Comparison of ENCODE assay signal across 8 cellular contexts in the genomic region with DNA sequence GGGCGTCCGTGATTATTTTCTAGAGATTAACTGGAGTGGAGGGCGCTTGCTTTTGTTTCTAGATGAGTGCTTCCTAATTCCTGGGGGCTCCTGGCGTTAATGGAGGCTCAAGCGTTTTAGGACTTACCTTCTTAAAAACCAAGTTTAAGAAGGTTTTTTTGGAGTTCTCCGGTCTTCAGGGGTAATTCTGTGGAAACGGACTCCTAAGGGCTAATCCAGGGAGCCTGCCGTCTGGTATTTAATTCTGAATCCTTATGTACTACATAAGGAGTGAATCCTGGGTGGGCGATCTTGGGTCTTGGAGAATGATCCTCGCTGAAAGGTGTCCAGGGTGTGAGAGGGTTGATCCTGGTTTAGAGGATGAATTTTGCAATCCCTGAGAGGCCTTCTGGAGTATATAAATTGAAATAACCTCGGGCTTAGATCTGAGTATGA. TPM values are rescaled to one million over a fixed set of nuclear protein-coding genes. Genes with fewer than 3 reads are reported as not detected.
DNase-seq lines count a peak whose midpoint lies in the region; ATAC-seq and TF ChIP-seq lines count a peak whose summit lies in the region.

No MANE protein-coding gene starts in this region.

- no peak overlapping the region for H4K91ac ChIP-seq in mesenchymal stem cell (ENCODE audit: low read length)

- peaks cover 47 to 50% of the 10 kb centered on the region in 2 experiments for H3K36me3 ChIP-seq in mesenchymal stem cell (ENCODE audit: control insufficient read depth in 1 of 2, insufficient read depth in 2 of 2, low read depth in 1 of 2, low read length in 2 of 2)
- H3K36me3 ChIP-seq in upper lobe of right lung = peaks cover 49% of the 10 kb centered on the region

- H3K9me3 Mint-ChIP-seq in activated naive CD4-positive, alpha-beta T cell treated with anti-CD3 and anti-CD28 coated beads, Interleukin-2, amount 10 ng/mL, durations not matched to agents 7 days and 5 days = no peaks in the 10 kb centered on the region
- peaks cover 0 to 7% (median 0%) of the 10 kb centered on the region in 5 experiments for H3K9me3 Mint-ChIP-seq in brain

- TF ChIP-seq CTCF in brain (conservative IDR thresholded peaks at IDR 0.05) (no peak), upper lobe of right lung (IDR thresholded peaks at IDR 0.05) (no peak)

- CTCF ChIA-PET in activated naive CD4-positive, alpha-beta T cell treated with anti-CD3 and anti-CD28 coated beads, Interleukin-2, amount 10 ng/mL, durations not matched to agents 7 days and 5 days (lab: Charles Lee) = interaction anchor here (1.4 kb wide), 1 partner anchor 20 kb away, joined by 5 read pairs; no protein-coding TSS in a partner anchor

- H4K8ac ChIP-seq in mesenchymal stem cell (ENCODE audit: low read length) = peak overlapping the region; percentile 70

- peaks cover 63% of the 10 kb centered on the region for H3K36me3 Mint-ChIP-seq in activated naive CD4-positive, alpha-beta T cell treated with anti-CD3 and anti-CD28 coated beads, Interleukin-2, amount 10 ng/mL, durations not matched to agents 7 days and 5 days
- peaks cover 51% of the 10 kb centered on the region for H3K36me3 Mint-ChIP-seq in brain

- no peak overlapping the region for H3K14ac ChIP-seq in mesenchymal stem cell (ENCODE audit: low read length in 2 of 2)

- peaks cover 27% of the 10 kb centered on the region for H3K4me1 ChIP-seq in mesenchymal stem cell (ENCODE audit: control insufficient read depth, insufficient read depth, low read depth, low read length)
- H3K4me1 ChIP-seq in upper lobe of right lung = peaks cover 38% of the 10 kb centered on the region

- H3K4me2 ChIP-seq in mesenchymal stem cell (ENCODE audit: low read length, poor library complexity, severe bottlenecking) = peak overlapping the region; percentile 74

- no peak for ATAC-seq in upper lobe of right lung

- H3K27me3 Mint-ChIP-seq in activated naive CD4-positive, alpha-beta T cell treated with anti-CD3 and anti-CD28 coated beads, Interleukin-2, amount 10 ng/mL, durations not matched to agents 7 days and 5 days = peaks cover 3% of the 10 kb centered on the region
- H3K27me3 Mint-ChIP-seq in brain = peaks cover 6% of the 10 kb centered on the region

- H3K79me1 ChIP-seq in mesenchymal stem cell (replicated peaks; ENCODE audit: low read length, poor library complexity, severe bottlenecking) = peaks cover 7% of the 10 kb centered on the region

- H2BK120ac ChIP-seq in mesenchymal stem cell (ENCODE audit: low read depth, low read length) = no peak overlapping the region

- H2AK5ac ChIP-seq in mesenchymal stem cell (ENCODE audit: low read length, severe bottlenecking) = peak overlapping the region; percentile 63

- H3K9me3 ChIP-seq in mesenchymal stem cell (ENCODE audit: control insufficient read depth, low read length) = no peaks in the 10 kb centered on the region
- H3K9me3 ChIP-seq in upper lobe of right lung = no peaks in the 10 kb centered on the region

- peak overlapping the region; percentile 100 for H3K4me3 Mint-ChIP-seq in activated naive CD4-positive, alpha-beta T cell treated with anti-CD3 and anti-CD28 coated beads, Interleukin-2, amount 10 ng/mL, durations not matched to agents 7 days and 5 days
- peak overlapping the region; percentile 94 to 99 (median 99) for H3K4me3 Mint-ChIP-seq in brain

- intact Hi-C loops in upper lobe of right lung (cut with DNase I) = no loop called here

- peak overlapping the region; percentile 100 for H3K9ac ChIP-seq in mesenchymal stem cell (ENCODE audit: low read length)

- H3K27me3 ChIP-seq in mesenchymal stem cell (ENCODE audit: control insufficient read depth in 1 of 2, insufficient read depth in 1 of 2, low read length in 2 of 2) = no peaks in the 10 kb centered on the region
- no peaks in the 10 kb centered on the region for H3K27me3 ChIP-seq in upper lobe of right lung

- H3K4me3 ChIP-seq in mesenchymal stem cell (ENCODE audit: insufficient read depth in 1 of 2, low read depth in 1 of 2, low read length in 2 of 2) = peak overlapping the region; percentile 75 to 99
- peak overlapping the region; percentile 98 for H3K4me3 ChIP-seq in upper lobe of right lung

- peak overlapping the region; percentile 99 for H3K27ac Mint-ChIP-seq in activated naive CD4-positive, alpha-beta T cell treated with anti-CD3 and anti-CD28 coated beads, Interleukin-2, amount 10 ng/mL, durations not matched to agents 7 days and 5 days
- peak overlapping the region; percentile 97 to 100 (median 99) for H3K27ac Mint-ChIP-seq in brain

- no peak overlapping the region for H2BK15ac ChIP-seq in mesenchymal stem cell (ENCODE audit: low read depth, poor library complexity, severe bottlenecking)

- H3K27ac ChIP-seq in mesenchymal stem cell (ENCODE audit: low read length, poor library complexity, severe bottlenecking) (peak overlapping the region; percentile 86), upper lobe of right lung (peak overlapping the region; percentile 93)

- under 1% methylated on average over 11 of the region's 11 CpGs for WGBS in mesenchymal stem cell

- peak overlapping the region; percentile 60 to 84 for H3K4ac ChIP-seq in mesenchymal stem cell (ENCODE audit: low read depth in 1 of 2, low read length in 2 of 2)

- no peak for DNase-seq in activated naive CD4-positive, alpha-beta T cell treated with anti-CD3 and anti-CD28 coated beads, Interleukin-2, amount 10 ng/mL, durations not matched to agents 7 days and 5 days
- DNase-seq in activated naive CD4-positive, alpha-beta T cell (lab: John Stamatoyannopoulos, UW) = no peak
- DNase-seq in mesenchymal stem cell = no peak
- DNase-seq in upper lobe of right lung = no peak
- no peak for DNase-seq in midbrain (lab: John Stamatoyannopoulos, UW)
- DNase-seq in cerebellar cortex (ENCODE audit: low spot score) = no peak
- no peak for DNase-seq in NCI-H187 (lab: John Stamatoyannopoulos, UW)

- no peak overlapping the region for H2BK12ac ChIP-seq in mesenchymal stem cell (ENCODE audit: low read length in 2 of 2)

- no peak overlapping the region for H3K23ac ChIP-seq in mesenchymal stem cell (ENCODE audit: low read length in 2 of 2)

- H3K18ac ChIP-seq in mesenchymal stem cell (ENCODE audit: low read depth in 1 of 2, low read length in 2 of 2) = peak overlapping the region in 1 of 2 experiments; percentile 91

- peaks cover 57% of the 10 kb centered on the region for H3K4me1 Mint-ChIP-seq in activated naive CD4-positive, alpha-beta T cell treated with anti-CD3 and anti-CD28 coated beads, Interleukin-2, amount 10 ng/mL, durations not matched to agents 7 days and 5 days
- peaks cover 41% of the 10 kb centered on the region for H3K4me1 Mint-ChIP-seq in brain

- no peak overlapping the region for H2AFZ ChIP-seq in mesenchymal stem cell (ENCODE audit: low read depth, low read length)

- H2BK5ac ChIP-seq in mesenchymal stem cell (ENCODE audit: low read depth, low read length, poor library complexity, severe bottlenecking) = peak overlapping the region; percentile 34

RNA-seq across cellular contexts. Expression of gene RPS11, which starts 0.4 kb away (rescaled TPM):
- 6,171 TPM for polyA plus RNA-seq in brain (ENCODE audit: insufficient read depth, low read depth, low replicate concordance)
- polyA plus RNA-seq in mesenchymal stem cell (2013, experiment 1 of 2) = 3,021 TPM
- polyA plus RNA-seq in mesenchymal stem cell (2013, experiment 2 of 2) = 2,952 TPM
- 1,616 TPM for total RNA-seq in upper lobe of right lung

RNA-seq across cellular contexts. Expression of gene RPL13A, which starts 9.2 kb away (rescaled TPM):
- polyA plus RNA-seq in brain (ENCODE audit: insufficient read depth, low read depth, low replicate concordance) = 2,708 TPM
- polyA plus RNA-seq in mesenchymal stem cell (2013, experiment 1 of 2) = 4,918 TPM
- 4,876 TPM for polyA plus RNA-seq in mesenchymal stem cell (2013, experiment 2 of 2)
- total RNA-seq in upper lobe of right lung = 1,829 TPM

RNA-seq across cellular contexts. Expression of gene FCGRT, which starts 15.9 kb away (rescaled TPM):
- polyA plus RNA-seq in brain (ENCODE audit: insufficient read depth, low read depth, low replicate concordance) = 80.4 TPM
- polyA plus RNA-seq in mesenchymal stem cell (2013, experiment 1 of 2) = 183 TPM
- polyA plus RNA-seq in mesenchymal stem cell (2013, experiment 2 of 2) = 203 TPM
- total RNA-seq in upper lobe of right lung = 320 TPM

RNA-seq across cellular contexts. Expression of gene FLT3LG, which starts 22.6 kb away (rescaled TPM):
- 8.0 TPM for polyA plus RNA-seq in brain (ENCODE audit: insufficient read depth, low read depth, low replicate concordance)
- 11.9 TPM for polyA plus RNA-seq in mesenchymal stem cell (2013, experiment 1 of 2)
- polyA plus RNA-seq in mesenchymal stem cell (2013, experiment 2 of 2) = 12.5 TPM
- 12.1 TPM for total RNA-seq in upper lobe of right lung

RNA-seq across cellular contexts. Expression of gene RCN3, which starts 31.2 kb away (rescaled TPM):
- polyA plus RNA-seq in brain (ENCODE audit: insufficient read depth, low read depth, low replicate concordance) = 14.2 TPM
- polyA plus RNA-seq in mesenchymal stem cell (2013, experiment 1 of 2) = 80.0 TPM
- 81.7 TPM for polyA plus RNA-seq in mesenchymal stem cell (2013, experiment 2 of 2)
- 22.1 TPM for total RNA-seq in upper lobe of right lung
